In the genomic region with DNA sequence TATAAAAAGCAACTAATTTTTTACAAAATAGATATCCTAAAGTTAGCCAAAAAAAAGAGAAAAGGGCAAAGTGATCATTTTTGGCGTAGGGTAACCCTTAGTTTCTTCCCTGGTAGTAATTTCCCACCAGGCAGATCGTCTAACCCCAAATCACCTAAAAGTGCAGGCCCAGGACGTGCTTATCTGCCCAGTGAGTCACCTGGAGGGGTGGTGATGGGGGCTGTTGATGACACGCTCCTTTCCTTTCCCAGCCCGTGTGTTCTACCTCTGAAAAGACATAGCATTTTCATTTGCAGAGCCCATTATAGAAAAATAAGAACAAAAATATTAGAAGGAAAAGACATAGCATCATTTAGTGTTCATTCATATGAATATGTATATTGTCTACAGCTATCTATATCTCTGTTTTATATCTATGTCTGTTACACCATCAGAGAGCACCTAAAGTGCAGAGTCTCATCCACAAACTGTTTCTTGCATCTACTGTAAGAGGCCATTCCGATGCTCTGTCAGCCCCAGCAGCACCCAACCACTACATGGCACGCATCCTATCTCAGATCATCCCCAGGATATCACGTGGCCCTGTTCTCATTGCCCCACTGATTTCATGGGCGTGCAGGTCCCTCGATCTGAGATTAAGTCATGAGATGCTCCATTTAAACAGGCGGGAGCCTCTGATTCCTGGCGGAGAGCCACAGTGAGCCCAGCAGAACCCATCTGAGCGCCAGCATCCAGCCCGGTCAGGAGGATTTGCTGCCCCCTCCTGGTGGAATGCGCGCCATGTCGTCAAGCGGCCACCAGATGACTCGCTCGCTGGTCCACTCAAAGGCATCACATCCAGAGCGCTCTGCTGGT, we compare ENCODE assay signal across 8 cellular contexts. TPM values are rescaled to one million over a fixed set of nuclear protein-coding genes. Genes with fewer than 3 reads are reported as not detected.
DNase-seq lines count a peak whose midpoint lies in the region; ATAC-seq and TF ChIP-seq lines count a peak whose summit lies in the region.

No MANE protein-coding gene starts in this region.

- peak; percentile 95 for TF ChIP-seq CTCF in Calu3 (IDR thresholded peaks at IDR 0.05; ENCODE audit: unreplicated experiment)

- no peak overlapping the region for H3K4me3 Mint-ChIP-seq in Calu3 (ENCODE audit: low read depth, unreplicated experiment)

- no TSS peak for BruUV-seq in Calu3 (replicated peaks; lab: Mats Ljungman, UMichigan)

- peaks cover 3% of the 10 kb centered on the region for H3K9me3 Mint-ChIP-seq in Calu3 (ENCODE audit: low read depth, unreplicated experiment)

- peaks cover 74% of the 10 kb centered on the region for H3K27me3 Mint-ChIP-seq in Calu3 (ENCODE audit: unreplicated experiment)

- peak; percentile 95 for DNase-seq in Calu3
- peak; percentile 59 to 81 for DNase-seq in NCI-H446 (lab: John Stamatoyannopoulos, UW)
- peak; percentile 82 to 87 for DNase-seq in activated CD4-positive, alpha-beta T cell treated with anti-CD3 and anti-CD28 coated beads for 4 hours
- DNase-seq in cerebellum (ENCODE audit: low spot score): peak; percentile 91
- DNase-seq in left lobe of liver (ENCODE audit: low spot score): peak; percentile 92
- peak; percentile 84 for DNase-seq in stimulated activated CD4-positive, alpha-beta T cell treated with anti-CD3 and anti-CD28 coated beads, Interleukin-4, amount 100 ng/mL, for 1 hour

- H3K4me1 Mint-ChIP-seq in Calu3 (ENCODE audit: low read depth, unreplicated experiment): peaks cover 20% of the 10 kb centered on the region

- H3K27ac Mint-ChIP-seq in Calu3 (ENCODE audit: unreplicated experiment): no peak overlapping the region

- intact Hi-C loops in Calu3 (cut with micrococcal nuclease; ENCODE audit: unreplicated experiment): loop anchor here (1.0 kb wide), 3 partner anchors 21 to 63 kb away; a partner anchor contains a TSS

- ATAC-seq in HG02623 (IDR thresholded peaks at IDR 0.05; ENCODE audit: unreplicated experiment): peak; percentile 45
- ATAC-seq in left lobe of liver: peak; percentile 100
- no peak for ATAC-seq in GM21723 (IDR thresholded peaks at IDR 0.05; ENCODE audit: unreplicated experiment)

- H3K36me3 Mint-ChIP-seq in Calu3 (ENCODE audit: insufficient read depth, unreplicated experiment): no peaks in the 10 kb centered on the region

- CTCF ChIA-PET in Calu3 (lab: Charles Lee): interaction anchor here (1.0 kb wide), 1 partner anchor 42 kb away, joined by 3 read pairs; a partner anchor contains a TSS

RNA-seq across cellular contexts. Expression of a gene that starts 8.5 kb away (rescaled TPM):
- total RNA-seq in Calu3 (2022) (not detected in 2 replicates), cerebellum (0.18 TPM), left lobe of liver (1.2 TPM)

RNA-seq across cellular contexts. Expression of a gene that starts 11.3 kb away (rescaled TPM):
- not detected in 2 replicates for total RNA-seq in Calu3 (2022)
- total RNA-seq in cerebellum: 0.64 TPM
- total RNA-seq in left lobe of liver: 0.75 TPM

RNA-seq across cellular contexts. Expression of a gene that starts 25.8 kb away (rescaled TPM):
- total RNA-seq in Calu3 (2022): not detected in 2 replicates
- 1.2 TPM for total RNA-seq in cerebellum
- 8.7 TPM for total RNA-seq in left lobe of liver

RNA-seq across cellular contexts. Expression of a gene that starts 30.6 kb away (rescaled TPM):
- total RNA-seq in Calu3 (2022) (825 and 841 TPM in 2 replicates), cerebellum (1,035 TPM), left lobe of liver (482 TPM)

RNA-seq across cellular contexts. Expression of a gene that starts 40.2 kb away (rescaled TPM):
- total RNA-seq in Calu3 (2022): 52.2 and 53.0 TPM in 2 replicates
- 18.3 TPM for total RNA-seq in cerebellum
- total RNA-seq in left lobe of liver: 17.4 TPM
